Comparison of ENCODE assay signal across 18 cellular contexts in genomic region chr15:67537771-67538170, GRCh38. TPM values are rescaled to one million over a fixed set of nuclear protein-coding genes. Genes with fewer than 3 reads are reported as not detected.
A peak's percentile ranks its signal among the peaks of the same experiment; 100 is the strongest.
DNase-seq lines count a peak whose midpoint lies in the region; ATAC-seq, FAIRE-seq and TF ChIP-seq lines count a peak whose summit lies in the region.
"Had no signal": no experiment of that assay in that cellular context is flagged by ENCODE, and none has a peak within 500 bp of the region (broad histone marks: within the 10 kb centered on the region; RNA-seq: fewer than 3 reads in every experiment).

No MANE protein-coding gene starts in this region.

- no peak overlapping the region for H3K4me3 Mint-ChIP-seq in activated naive CD8-positive, alpha-beta T cell treated with anti-CD3 and anti-CD28 coated beads, Interleukin-2, amount 10 ng/mL, durations not matched to agents 7 days and 5 days
- H3K4me3 Mint-ChIP-seq in activated naive CD8-positive, alpha-beta T cell treated with anti-CD3 and anti-CD28 coated beads, Interleukin-2, amount 50 U/mL, for 24 hours: no peak overlapping the region
- H3K4me3 Mint-ChIP-seq in progenitor cell of endocrine pancreas (ENCODE audit: low read depth): no peak overlapping the region
- H3K4me3 Mint-ChIP-seq: B cell; CD8-positive, alpha-beta T cell had no signal

- no peaks in the 10 kb centered on the region for H3K9me3 ChIP-seq in Karpas-422 (ENCODE audit: low read length)
- H3K9me3 ChIP-seq: BLaER1 treated with 17β-estradiol and CSF1 and Interleukin-3, amounts not matched to agents 10 nM and 100 nM; HAP-1 had no signal

- no peak for TF ChIP-seq POLR2A in GM12892 (IDR thresholded peaks at IDR 0.05; ENCODE audit: low read depth, low read length)

- no peaks in the 10 kb centered on the region for H3K27me3 ChIP-seq in Karpas-422 (ENCODE audit: low read length)
- H3K27me3 ChIP-seq: BLaER1 treated with 17β-estradiol and CSF1 and Interleukin-3, amounts not matched to agents 10 nM and 100 nM had no signal

- no peak overlapping the region for H3K9ac ChIP-seq in Karpas-422 (ENCODE audit: low read length)
- H3K9ac ChIP-seq: BLaER1 treated with 17β-estradiol and CSF1 and Interleukin-3, amounts not matched to agents 10 nM and 100 nM; GM23248 had no signal

- no peaks in the 10 kb centered on the region for H3K27me3 Mint-ChIP-seq in activated naive CD8-positive, alpha-beta T cell treated with anti-CD3 and anti-CD28 coated beads, Interleukin-2, amount 10 ng/mL, durations not matched to agents 7 days and 5 days
- peaks cover 2% of the 10 kb centered on the region for H3K27me3 Mint-ChIP-seq in activated naive CD8-positive, alpha-beta T cell treated with anti-CD3 and anti-CD28 coated beads, Interleukin-2, amount 50 U/mL, for 24 hours
- H3K27me3 Mint-ChIP-seq in progenitor cell of endocrine pancreas: no peaks in the 10 kb centered on the region

- DNase-seq in activated naive CD8-positive, alpha-beta T cell treated with anti-CD3 and anti-CD28 coated beads, Interleukin-2, amount 10 ng/mL, durations not matched to agents 7 days and 5 days: no peak
- DNase-seq in activated naive CD8-positive, alpha-beta T cell treated with anti-CD3 and anti-CD28 coated beads, Interleukin-2, amount 50 U/mL, for 24 hours: no peak
- DNase-seq in Karpas-422 (peak; percentile 24), progenitor cell of endocrine pancreas (ENCODE audit: low spot score, unreplicated experiment) (no peak), cerebellar cortex (ENCODE audit: low spot score) (no peak), NCI-H2107 (lab: John Stamatoyannopoulos, UW) (no peak), GM12892 (ENCODE audit: insufficient read length) (no peak)
- DNase-seq: CD8-positive, alpha-beta T cell; DMS 273 treated with DMSO at 0.1 percent for 48 hours; DMS53; DND-41; EL; GM23248 had no signal

- no peak overlapping the region for H3K27ac ChIP-seq in Karpas-422 (ENCODE audit: low read length)
- H3K27ac ChIP-seq: BLaER1 treated with 17β-estradiol and CSF1 and Interleukin-3, amounts not matched to agents 10 nM and 100 nM; GM23248 had no signal

- TF ChIP-seq CTCF in progenitor cell of endocrine pancreas (IDR thresholded peaks at IDR 0.05; ENCODE audit: unreplicated experiment): no peak

- H3K36me3 ChIP-seq in Karpas-422 (ENCODE audit: insufficient read depth, low read length): no peaks in the 10 kb centered on the region
- H3K36me3 ChIP-seq: BLaER1 treated with 17β-estradiol and CSF1 and Interleukin-3, amounts not matched to agents 10 nM and 100 nM; HAP-1 had no signal

- peaks cover 8% of the 10 kb centered on the region for H3K79me2 ChIP-seq in Karpas-422 (ENCODE audit: low read length)

- H3K9me3 Mint-ChIP-seq in activated naive CD8-positive, alpha-beta T cell treated with anti-CD3 and anti-CD28 coated beads, Interleukin-2, amount 10 ng/mL, durations not matched to agents 7 days and 5 days: peaks cover 4% of the 10 kb centered on the region
- no peaks in the 10 kb centered on the region for H3K9me3 Mint-ChIP-seq in activated naive CD8-positive, alpha-beta T cell treated with anti-CD3 and anti-CD28 coated beads, Interleukin-2, amount 50 U/mL, for 24 hours
- no peaks in the 10 kb centered on the region for H3K9me3 Mint-ChIP-seq in progenitor cell of endocrine pancreas (ENCODE audit: low read depth)
- H3K9me3 Mint-ChIP-seq: CD8-positive, alpha-beta T cell had no signal

- H2AFZ ChIP-seq in Karpas-422 (ENCODE audit: low read length): no peak overlapping the region
- H2AFZ ChIP-seq: GM23248 had no signal

- FAIRE-seq in GM12892 (lab: Jason Lieb, UNC): no peak
- FAIRE-seq: GM12878, GM18507 had no signal

- H3K9me2 ChIP-seq in Karpas-422 (replicated peaks; ENCODE audit: insufficient read depth, low read length): no peaks in the 10 kb centered on the region

- H4K20me1 ChIP-seq in Karpas-422 (ENCODE audit: insufficient read depth, low read depth, low read length): no peaks in the 10 kb centered on the region
- H4K20me1 ChIP-seq: BLaER1 treated with 17β-estradiol and CSF1 and Interleukin-3, amounts not matched to agents 10 nM and 100 nM had no signal

- no peak for ATAC-seq in activated naive CD8-positive, alpha-beta T cell treated with anti-CD3 and anti-CD28 coated beads, Interleukin-2, amount 10 ng/mL, durations not matched to agents 7 days and 5 days (ENCODE audit: low read depth)
- ATAC-seq in activated naive CD8-positive, alpha-beta T cell treated with anti-CD3 and anti-CD28 coated beads, Interleukin-2, amount 50 U/mL, for 24 hours: no peak
- ATAC-seq: CD8-positive, alpha-beta T cell; GM12878 had no signal

- no peak overlapping the region for H3K4me2 ChIP-seq in Karpas-422 (ENCODE audit: low read depth, low read length, poor library complexity, severe bottlenecking)
- H3K4me2 ChIP-seq: BLaER1 treated with 17β-estradiol and CSF1 and Interleukin-3, amounts not matched to agents 10 nM and 100 nM had no signal

- no peak overlapping the region for H3K4me3 ChIP-seq in Karpas-422 (ENCODE audit: low read length)
- H3K4me3 ChIP-seq: BLaER1 treated with 17β-estradiol and CSF1 and Interleukin-3, amounts not matched to agents 10 nM and 100 nM; GM12878; GM23248; HAP-1 had no signal

- H3K27ac Mint-ChIP-seq in activated naive CD8-positive, alpha-beta T cell treated with anti-CD3 and anti-CD28 coated beads, Interleukin-2, amount 10 ng/mL, durations not matched to agents 7 days and 5 days: peak overlapping the region; percentile 2
- H3K27ac Mint-ChIP-seq in activated naive CD8-positive, alpha-beta T cell treated with anti-CD3 and anti-CD28 coated beads, Interleukin-2, amount 50 U/mL, for 24 hours: no peak overlapping the region
- peak overlapping the region; percentile 1 for H3K27ac Mint-ChIP-seq in progenitor cell of endocrine pancreas
- H3K27ac Mint-ChIP-seq: B cell; CD8-positive, alpha-beta T cell had no signal

- H3K4me1 ChIP-seq in Karpas-422 (ENCODE audit: low read length): peaks cover 28% of the 10 kb centered on the region

- peaks cover 4% of the 10 kb centered on the region for H3K36me3 Mint-ChIP-seq in activated naive CD8-positive, alpha-beta T cell treated with anti-CD3 and anti-CD28 coated beads, Interleukin-2, amount 10 ng/mL, durations not matched to agents 7 days and 5 days
- H3K36me3 Mint-ChIP-seq in activated naive CD8-positive, alpha-beta T cell treated with anti-CD3 and anti-CD28 coated beads, Interleukin-2, amount 50 U/mL, for 24 hours (ENCODE audit: low read depth): no peaks in the 10 kb centered on the region
- H3K36me3 Mint-ChIP-seq in progenitor cell of endocrine pancreas (ENCODE audit: insufficient read depth): no peaks in the 10 kb centered on the region

- POLR2A ChIA-PET in activated naive CD8-positive, alpha-beta T cell treated with anti-CD3 and anti-CD28 coated beads, Interleukin-2, amount 10 ng/mL, durations not matched to agents 7 days and 5 days (lab: Charles Lee): interaction anchor here (2.6 kb wide), 1 partner anchor 17 kb away, joined by 9 read pairs; the partner anchor contains the start of gene C15orf61

- H3K4me1 Mint-ChIP-seq in activated naive CD8-positive, alpha-beta T cell treated with anti-CD3 and anti-CD28 coated beads, Interleukin-2, amount 10 ng/mL, durations not matched to agents 7 days and 5 days: peaks cover 27% of the 10 kb centered on the region
- peaks cover 32% of the 10 kb centered on the region for H3K4me1 Mint-ChIP-seq in activated naive CD8-positive, alpha-beta T cell treated with anti-CD3 and anti-CD28 coated beads, Interleukin-2, amount 50 U/mL, for 24 hours
- peaks cover 4% of the 10 kb centered on the region for H3K4me1 Mint-ChIP-seq in progenitor cell of endocrine pancreas (ENCODE audit: low read depth)

RNA-seq across cellular contexts. Expression of gene MAP2K5, which starts 4.7 kb away (rescaled TPM):
- 10 to 100 TPM; 25.8 to 29.9 TPM for total RNA-seq in activated naive CD8-positive, alpha-beta T cell treated with anti-CD3 and anti-CD28 coated beads, Interleukin-2, amount 10 ng/mL, durations not matched to agents 7 days and 5 days
- 32.0 and 32.1 TPM in 2 replicates for total RNA-seq in Karpas-422 (2014; rRNA removed; shearing (Covaris generic); ENCODE audit: low replicate concordance)
- 26.0 and 30.7 TPM in 2 replicates for total RNA-seq in progenitor cell of endocrine pancreas
- 9.2 TPM for polyA plus RNA-seq in GM12892 (2012; ENCODE audit: missing spikeins)

RNA-seq across cellular contexts. Expression of gene C15orf61, which starts 16.8 kb away (rescaled TPM):
- total RNA-seq in activated naive CD8-positive, alpha-beta T cell treated with anti-CD3 and anti-CD28 coated beads, Interleukin-2, amount 10 ng/mL, durations not matched to agents 7 days and 5 days: 1 to 10 TPM; 5.5 to 7.6 TPM
- total RNA-seq in Karpas-422 (2014; rRNA removed; shearing (Covaris generic); ENCODE audit: low replicate concordance): 13.3 and 19.7 TPM in 2 replicates
- total RNA-seq in progenitor cell of endocrine pancreas: 9.2 and 9.6 TPM in 2 replicates
- polyA plus RNA-seq in GM12892 (2012; ENCODE audit: missing spikeins): 3.1 TPM
